Comparison of ENCODE assay signal across 22 cellular contexts in genomic region chr1:35371506-35371905, GRCh38.
"Had no signal": no experiment of that assay in that cellular context is flagged by ENCODE, and none has a peak within 500 bp of the region (broad histone marks: within the 10 kb centered on the region; RNA-seq: fewer than 3 reads in every experiment).

No MANE protein-coding gene starts in this region.

- H3K4me1 ChIP-seq: ascending aorta, foreskin keratinocyte, lower lobe of right lung, testis had no signal

- H3K4me2 ChIP-seq: hepatocyte, smooth muscle cell had no signal

- H2AFZ ChIP-seq: hepatocyte had no signal

- H3K27me3 ChIP-seq: ascending aorta, foreskin keratinocyte, hepatocyte, neutrophil, testis, upper lobe of left lung had no signal

- ATAC-seq: effector memory CD8-positive, alpha-beta T cell; foreskin keratinocyte; lower lobe of right lung; natural killer cell treated with Interleukin-12 subunit alpha and Interleukin-12 subunit beta and Interleukin-15 and Interleukin-18, amount 100 ng/mL, for 72 hours; sciatic nerve; stimulated activated effector memory CD8-positive, alpha-beta T cell treated with anti-CD3 and anti-CD28 coated beads, Interleukin-12 subunit alpha, Interleukin-12 subunit beta, amount 100 ng/mL, for 72 hours had no signal

- H3K9me3 ChIP-seq: ascending aorta, lower lobe of right lung, neutrophil, testis, upper lobe of left lung had no signal

- DNase-seq: activated CD4-positive, alpha-beta T cell treated with anti-CD3 and anti-CD28 coated beads, Interleukin-2, amount 50 U/mL, for 1 hour; activated CD4-positive, CD25-positive, alpha-beta regulatory T cell treated with anti-CD3 and anti-CD28 coated beads, Interleukin-2, amount 50 U/mL, for 72 hours; activated CD8-positive, alpha-beta memory T cell treated with anti-CD3 and anti-CD28 coated beads, Interleukin-2, amount 50 U/mL, for 48 hours; activated effector memory CD4-positive, alpha-beta T cell treated with anti-CD3 and anti-CD28 coated beads, Interleukin-2, amount 50 U/mL, for 16 hours; activated naive CD4-positive, alpha-beta T cell treated with anti-CD3 and anti-CD28 coated beads, Interleukin-2, amount 50 U/mL, for 16 hours; activated T-cell treated with anti-CD3 and anti-CD28 coated beads, Interleukin-2, amount 50 U/mL, for 48 hours; cerebellar nuclear complex; effector memory CD8-positive, alpha-beta T cell; foreskin keratinocyte; islet precursor cell; lower lobe of right lung; stimulated activated CD4-positive, alpha-beta T cell treated with anti-CD3 and anti-CD28 coated beads, Interleukin-4, amount 100 ng/mL, for 24 hours; T-helper 9 cell; testis; upper lobe of left lung had no signal

- H3K4me3 ChIP-seq: ascending aorta, hepatocyte, lower lobe of right lung, smooth muscle cell, testis, upper lobe of left lung had no signal

- H3K36me3 ChIP-seq: ascending aorta, neutrophil had no signal
